In the genomic region with DNA sequence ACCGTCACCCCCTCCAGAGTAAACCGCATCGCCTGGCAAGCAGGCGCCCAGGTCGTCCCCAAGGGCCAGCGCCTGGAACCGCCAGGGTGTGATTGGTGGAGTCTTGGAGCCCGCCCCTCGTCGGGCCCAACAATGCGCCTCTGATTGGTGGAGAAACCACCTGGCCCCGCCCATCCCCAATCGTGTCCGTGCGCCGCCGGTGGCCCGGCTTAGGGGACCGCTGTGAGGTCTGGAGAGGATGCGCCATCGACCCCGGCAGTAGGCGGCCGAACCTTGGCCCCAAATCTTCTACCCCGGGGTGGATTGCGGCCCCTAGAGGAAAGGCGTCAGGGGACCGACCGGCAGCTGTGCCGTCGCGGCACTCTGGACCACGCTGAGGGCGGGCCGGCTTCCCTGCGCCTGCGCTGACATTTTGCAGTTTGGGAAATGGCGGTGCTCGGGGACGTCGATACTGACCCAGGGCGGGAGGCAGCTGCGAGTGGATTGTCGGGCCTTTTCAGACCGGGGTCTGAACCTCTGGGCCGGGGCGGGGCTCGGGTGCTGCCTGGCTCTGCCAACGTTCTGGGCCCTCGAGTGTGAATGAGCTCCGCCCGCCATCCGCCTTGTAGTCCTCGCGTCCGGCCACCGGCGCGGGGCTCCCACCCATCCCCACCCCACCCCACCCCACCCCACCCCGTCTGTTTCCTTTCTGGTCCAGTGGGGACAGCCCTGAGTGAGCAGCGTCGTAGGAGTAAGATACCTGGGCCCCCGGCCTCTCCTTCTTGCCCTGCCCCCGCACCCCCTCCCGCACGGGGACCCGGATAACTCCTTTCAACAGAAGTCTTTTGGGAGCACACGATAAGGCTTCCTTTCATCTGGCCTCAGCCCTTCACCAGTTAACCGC, we compare ENCODE assay signal across 1 cellular context.
A peak's percentile ranks its signal among the peaks of the same experiment; 100 is the strongest.
TF ChIP-seq lines count a peak whose summit lies in the region.

No MANE protein-coding gene starts in this region.

TF ChIP-seq in K562, 482 proteins besides CTCF, POLR2A, EP300 and RAD21 (continued from another document and continues in another):
- peak; percentile 51; the same call in 1 of the 2 replicates for TF ChIP-seq ATF4 (CRISPR knock-in tag; IDR thresholded peaks at IDR 0.05)
- TF ChIP-seq, protein P1, sequence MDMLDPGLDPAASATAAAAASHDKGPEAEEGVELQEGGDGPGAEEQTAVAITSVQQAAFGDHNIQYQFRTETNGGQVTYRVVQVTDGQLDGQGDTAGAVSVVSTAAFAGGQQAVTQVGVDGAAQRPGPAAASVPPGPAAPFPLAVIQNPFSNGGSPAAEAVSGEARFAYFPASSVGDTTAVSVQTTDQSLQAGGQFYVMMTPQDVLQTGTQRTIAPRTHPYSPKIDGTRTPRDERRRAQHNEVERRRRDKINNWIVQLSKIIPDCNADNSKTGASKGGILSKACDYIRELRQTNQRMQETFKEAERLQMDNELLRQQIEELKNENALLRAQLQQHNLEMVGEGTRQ (CRISPR knock-in tag; IDR thresholded peaks at IDR 0.05), result no peak
- TF ChIP-seq ZNF184 (CRISPR knock-in tag; IDR thresholded peaks at IDR 0.05), result no peak
- TF ChIP-seq, protein P2, sequence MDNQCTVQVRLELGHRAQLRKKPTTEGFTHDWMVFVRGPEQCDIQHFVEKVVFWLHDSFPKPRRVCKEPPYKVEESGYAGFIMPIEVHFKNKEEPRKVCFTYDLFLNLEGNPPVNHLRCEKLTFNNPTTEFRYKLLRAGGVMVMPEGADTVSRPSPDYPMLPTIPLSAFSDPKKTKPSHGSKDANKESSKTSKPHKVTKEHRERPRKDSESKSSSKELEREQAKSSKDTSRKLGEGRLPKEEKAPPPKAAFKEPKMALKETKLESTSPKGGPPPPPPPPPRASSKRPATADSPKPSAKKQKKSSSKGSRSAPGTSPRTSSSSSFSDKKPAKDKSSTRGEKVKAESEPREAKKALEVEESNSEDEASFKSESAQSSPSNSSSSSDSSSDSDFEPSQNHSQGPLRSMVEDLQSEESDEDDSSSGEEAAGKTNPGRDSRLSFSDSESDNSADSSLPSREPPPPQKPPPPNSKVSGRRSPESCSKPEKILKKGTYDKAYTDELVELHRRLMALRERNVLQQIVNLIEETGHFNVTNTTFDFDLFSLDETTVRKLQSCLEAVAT (IDR thresholded peaks at IDR 0.05), result peak; percentile 15 to 30; a peak in 1 of 4 replicates
- TF ChIP-seq PHB (CRISPR knock-in tag; IDR thresholded peaks at IDR 0.05), result peak; percentile 88; the same call in 1 of the 2 replicates
- TF ChIP-seq, protein P3, sequence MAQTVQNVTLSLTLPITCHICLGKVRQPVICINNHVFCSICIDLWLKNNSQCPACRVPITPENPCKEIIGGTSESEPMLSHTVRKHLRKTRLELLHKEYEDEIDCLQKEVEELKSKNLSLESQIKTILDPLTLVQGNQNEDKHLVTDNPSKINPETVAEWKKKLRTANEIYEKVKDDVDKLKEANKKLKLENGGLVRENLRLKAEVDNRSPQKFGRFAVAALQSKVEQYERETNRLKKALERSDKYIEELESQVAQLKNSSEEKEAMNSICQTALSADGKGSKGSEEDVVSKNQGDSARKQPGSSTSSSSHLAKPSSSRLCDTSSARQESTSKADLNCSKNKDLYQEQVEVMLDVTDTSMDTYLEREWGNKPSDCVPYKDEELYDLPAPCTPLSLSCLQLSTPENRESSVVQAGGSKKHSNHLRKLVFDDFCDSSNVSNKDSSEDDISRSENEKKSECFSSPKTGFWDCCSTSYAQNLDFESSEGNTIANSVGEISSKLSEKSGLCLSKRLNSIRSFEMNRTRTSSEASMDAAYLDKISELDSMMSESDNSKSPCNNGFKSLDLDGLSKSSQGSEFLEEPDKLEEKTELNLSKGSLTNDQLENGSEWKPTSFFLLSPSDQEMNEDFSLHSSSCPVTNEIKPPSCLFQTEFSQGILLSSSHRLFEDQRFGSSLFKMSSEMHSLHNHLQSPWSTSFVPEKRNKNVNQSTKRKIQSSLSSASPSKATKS (CRISPR knock-in tag; IDR thresholded peaks at IDR 0.05), result no peak
- peak; percentile 77 for TF ChIP-seq MYC (IDR thresholded peaks at IDR 0.05; ENCODE audit: low read depth, low read length)
- TF ChIP-seq MYC (CRISPR knock-in tag; IDR thresholded peaks at IDR 0.05; ENCODE audit: borderline replicate concordance, low read depth), result peak; percentile 84; the same call in 1 of the 2 replicates
- peak; percentile 93 to 95 for TF ChIP-seq NRF1 (conservative IDR thresholded peaks at IDR 0.05 in 1 of 2, IDR thresholded peaks at IDR 0.05 in 1 of 2)
- TF ChIP-seq POLR3G (IDR thresholded peaks at IDR 0.05; ENCODE audit: extremely low read depth, insufficient read length, insufficient replicate concordance), result no peak
- peak; percentile 95 for TF ChIP-seq EGR1 (conservative IDR thresholded peaks at IDR 0.05)
- no peak for TF ChIP-seq GTF2A2 (tag; IDR thresholded peaks at IDR 0.05)
- no peak; the same call in 1 of the 2 replicates for TF ChIP-seq RNF2 (IDR thresholded peaks at IDR 0.05)
- peak; percentile 41; the same call in 1 of the 2 replicates for TF ChIP-seq SMARCE1 (IDR thresholded peaks at IDR 0.05)
- peak; percentile 89 for TF ChIP-seq POLR2H (tag; IDR thresholded peaks at IDR 0.05; ENCODE audit: low read depth)
- no peak for TF ChIP-seq TFAM (CRISPR knock-in tag; conservative IDR thresholded peaks at IDR 0.05)
- peak; percentile 66; the same call in 1 of the 2 replicates for TF ChIP-seq ZNF592 (IDR thresholded peaks at IDR 0.05)
- peak; percentile 93 for TF ChIP-seq POLR2AphosphoS2 (IDR thresholded peaks at IDR 0.05; ENCODE audit: low read length)
- TF ChIP-seq ZNF224 (CRISPR knock-in tag; IDR thresholded peaks at IDR 0.05), result no peak
- TF ChIP-seq NR1H2 (CRISPR knock-in tag; IDR thresholded peaks at IDR 0.05), result peak; percentile 89; the same call in 1 of the 2 replicates
- no peak for TF ChIP-seq TCF15 (CRISPR knock-in tag; IDR thresholded peaks at IDR 0.05)
- TF ChIP-seq RBM17 (IDR thresholded peaks at IDR 0.05; ENCODE audit: borderline replicate concordance, low read depth, low read length), result no peak
- peak; percentile 90 for TF ChIP-seq NFYB (IDR thresholded peaks at IDR 0.05; ENCODE audit: extremely low read depth, insufficient read length)
- TF ChIP-seq SREBF1 (IDR thresholded peaks at IDR 0.05; ENCODE audit: borderline replicate concordance, low read depth, low read length), result 0 out of 2 replicates have a peak, but pooled peaks have one; percentile 38
- TF ChIP-seq, protein P4, sequence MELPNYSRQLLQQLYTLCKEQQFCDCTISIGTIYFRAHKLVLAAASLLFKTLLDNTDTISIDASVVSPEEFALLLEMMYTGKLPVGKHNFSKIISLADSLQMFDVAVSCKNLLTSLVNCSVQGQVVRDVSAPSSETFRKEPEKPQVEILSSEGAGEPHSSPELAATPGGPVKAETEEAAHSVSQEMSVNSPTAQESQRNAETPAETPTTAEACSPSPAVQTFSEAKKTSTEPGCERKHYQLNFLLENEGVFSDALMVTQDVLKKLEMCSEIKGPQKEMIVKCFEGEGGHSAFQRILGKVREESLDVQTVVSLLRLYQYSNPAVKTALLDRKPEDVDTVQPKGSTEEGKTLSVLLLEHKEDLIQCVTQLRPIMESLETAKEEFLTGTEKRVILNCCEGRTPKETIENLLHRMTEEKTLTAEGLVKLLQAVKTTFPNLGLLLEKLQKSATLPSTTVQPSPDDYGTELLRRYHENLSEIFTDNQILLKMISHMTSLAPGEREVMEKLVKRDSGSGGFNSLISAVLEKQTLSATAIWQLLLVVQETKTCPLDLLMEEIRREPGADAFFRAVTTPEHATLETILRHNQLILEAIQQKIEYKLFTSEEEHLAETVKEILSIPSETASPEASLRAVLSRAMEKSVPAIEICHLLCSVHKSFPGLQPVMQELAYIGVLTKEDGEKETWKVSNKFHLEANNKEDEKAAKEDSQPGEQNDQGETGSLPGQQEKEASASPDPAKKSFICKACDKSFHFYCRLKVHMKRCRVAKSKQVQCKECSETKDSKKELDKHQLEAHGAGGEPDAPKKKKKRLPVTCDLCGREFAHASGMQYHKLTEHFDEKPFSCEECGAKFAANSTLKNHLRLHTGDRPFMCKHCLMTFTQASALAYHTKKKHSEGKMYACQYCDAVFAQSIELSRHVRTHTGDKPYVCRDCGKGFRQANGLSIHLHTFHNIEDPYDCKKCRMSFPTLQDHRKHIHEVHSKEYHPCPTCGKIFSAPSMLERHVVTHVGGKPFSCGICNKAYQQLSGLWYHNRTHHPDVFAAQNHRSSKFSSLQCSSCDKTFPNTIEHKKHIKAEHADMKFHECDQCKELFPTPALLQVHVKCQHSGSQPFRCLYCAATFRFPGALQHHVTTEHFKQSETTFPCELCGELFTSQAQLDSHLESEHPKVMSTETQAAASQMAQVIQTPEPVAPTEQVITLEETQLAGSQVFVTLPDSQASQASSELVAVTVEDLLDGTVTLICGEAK (IDR thresholded peaks at IDR 0.05), result no peak
- TF ChIP-seq, protein P4 (CRISPR knock-in tag; IDR thresholded peaks at IDR 0.05), result no peak
- TF ChIP-seq ILK (tag; IDR thresholded peaks at IDR 0.05; ENCODE audit: borderline replicate concordance, low read depth), result no peak
- TF ChIP-seq, protein P5, sequence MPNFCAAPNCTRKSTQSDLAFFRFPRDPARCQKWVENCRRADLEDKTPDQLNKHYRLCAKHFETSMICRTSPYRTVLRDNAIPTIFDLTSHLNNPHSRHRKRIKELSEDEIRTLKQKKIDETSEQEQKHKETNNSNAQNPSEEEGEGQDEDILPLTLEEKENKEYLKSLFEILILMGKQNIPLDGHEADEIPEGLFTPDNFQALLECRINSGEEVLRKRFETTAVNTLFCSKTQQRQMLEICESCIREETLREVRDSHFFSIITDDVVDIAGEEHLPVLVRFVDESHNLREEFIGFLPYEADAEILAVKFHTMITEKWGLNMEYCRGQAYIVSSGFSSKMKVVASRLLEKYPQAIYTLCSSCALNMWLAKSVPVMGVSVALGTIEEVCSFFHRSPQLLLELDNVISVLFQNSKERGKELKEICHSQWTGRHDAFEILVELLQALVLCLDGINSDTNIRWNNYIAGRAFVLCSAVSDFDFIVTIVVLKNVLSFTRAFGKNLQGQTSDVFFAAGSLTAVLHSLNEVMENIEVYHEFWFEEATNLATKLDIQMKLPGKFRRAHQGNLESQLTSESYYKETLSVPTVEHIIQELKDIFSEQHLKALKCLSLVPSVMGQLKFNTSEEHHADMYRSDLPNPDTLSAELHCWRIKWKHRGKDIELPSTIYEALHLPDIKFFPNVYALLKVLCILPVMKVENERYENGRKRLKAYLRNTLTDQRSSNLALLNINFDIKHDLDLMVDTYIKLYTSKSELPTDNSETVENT (CRISPR knock-in tag; IDR thresholded peaks at IDR 0.05), result peak; percentile 78
- no peak for TF ChIP-seq RBM34 (IDR thresholded peaks at IDR 0.05; ENCODE audit: borderline replicate concordance, insufficient read depth, low read length)
